Comparison of ENCODE assay signal across 8 cellular contexts in genomic region chr15:51192560-51193280, GRCh38.
DNase-seq lines count a peak whose midpoint lies in the region; ATAC-seq, FAIRE-seq and TF ChIP-seq lines count a peak whose summit lies in the region.

No MANE protein-coding gene starts in this region.

- no TSS peak for BruUV-seq in A673 (replicated peaks; lab: Mats Ljungman, UMichigan)

- H3K36me3 ChIP-seq in A673 (ENCODE audit: insufficient read depth, low read length, poor library complexity, severe bottlenecking) (no peaks in the 10 kb centered on the region), SJSA1 (no peaks in the 10 kb centered on the region), pancreas (no peaks in the 10 kb centered on the region), tibial nerve (no peaks in the 10 kb centered on the region)

- H3K27me3 ChIP-seq in A673 (replicated peaks; ENCODE audit: insufficient read depth, low read depth, low read length, poor library complexity), result peaks cover 30% of the 10 kb centered on the region
- H3K27me3 ChIP-seq in SJSA1 (replicated peaks), result peaks cover 10% of the 10 kb centered on the region; the same call in 1 of the 2 replicates
- H3K27me3 ChIP-seq in pancreas, result no peaks in the 10 kb centered on the region
- H3K27me3 ChIP-seq in tibial nerve, result no peaks in the 10 kb centered on the region

- no peak for TF ChIP-seq POLR2A in tibial nerve (IDR thresholded peaks at IDR 0.05)

- no peak for FAIRE-seq in pancreas (lab: Jason Lieb, UNC)

- DNase-seq in A673 (ENCODE audit: low spot score) (peak; percentile 88), M059J (ENCODE audit: low read depth) (peak; percentile 85), SJSA1 (ENCODE audit: low read depth in 1 of 2, low spot score in 2 of 2) (peak; percentile 69 to 88), globus pallidus (ENCODE audit: low spot score) (peak; percentile 90), pancreas (peak; percentile 66 to 98 (median 87)), tibial nerve (ENCODE audit: low spot score in 2 of 2) (peak; percentile 91 to 99)
- peak; percentile 51 for DNase-seq in activated gamma-delta T cell treated with anti-CD3 and anti-CD28 coated beads, Interleukin-2, amount 50 U/mL, for 16 hours (ENCODE audit: low read depth)

- CTCF ChIA-PET in A673 (lab: Charles Lee), result interaction anchor here (1.2 to 3.0 kb wide), 3 partner anchors 30 to 100 kb away, joined by 3 to 38 read pairs (median 16); no protein-coding TSS in a partner anchor

- H3K27ac ChIP-seq in A673 (ENCODE audit: low read depth, low read length, poor library complexity, severe bottlenecking) (no peak overlapping the region), SJSA1 (no peak overlapping the region), pancreas (no peak overlapping the region), tibial nerve (no peak overlapping the region)

- H3K4me3 ChIP-seq in A673 (ENCODE audit: low read depth, low read length, poor library complexity, severe bottlenecking) (no peak overlapping the region), SJSA1 (no peak overlapping the region), pancreas (no peak overlapping the region), tibial nerve (no peak overlapping the region)

- no peaks in the 10 kb centered on the region for H3K9me3 ChIP-seq in A673 (ENCODE audit: low read depth, low read length, poor library complexity, severe bottlenecking)
- no peaks in the 10 kb centered on the region for H3K9me3 ChIP-seq in SJSA1 (replicated peaks)
- H3K9me3 ChIP-seq in pancreas, result no peaks in the 10 kb centered on the region
- no peaks in the 10 kb centered on the region for H3K9me3 ChIP-seq in tibial nerve

- WGBS in pancreas, 2 donors, result 16 to 23% methylated on average over 13 of the region's 13 CpGs
- WGBS in tibial nerve, 2 donors, result 24 to 32% methylated on average over 13 of the region's 13 CpGs

- intact Hi-C loops in A673 (cut with micrococcal nuclease; ENCODE audit: unreplicated experiment), result loop anchor here (1.0 kb wide), 1 partner anchor 29 kb away; no protein-coding TSS in a partner anchor
- intact Hi-C loops in pancreas (cut with DNase I), result no loop called here

- ATAC-seq in GM18867 (IDR thresholded peaks at IDR 0.05; ENCODE audit: unreplicated experiment), result peak; percentile 52
- peak; percentile 82 to 99 (median 96) for ATAC-seq in pancreas

- peak; percentile 94 for TF ChIP-seq CTCF in A673 (conservative IDR thresholded peaks at IDR 0.05; ENCODE audit: low read depth, low read length)
- peak; percentile 73 to 92 (median 90) for TF ChIP-seq CTCF in pancreas (IDR thresholded peaks at IDR 0.05)
- peak; percentile 88 to 92 (median 90) for TF ChIP-seq CTCF in tibial nerve (IDR thresholded peaks at IDR 0.05)

- no peaks in the 10 kb centered on the region for H3K4me1 ChIP-seq in A673 (ENCODE audit: insufficient read depth, low read length, poor library complexity, severe bottlenecking)
- H3K4me1 ChIP-seq in SJSA1 (replicated peaks), result no peaks in the 10 kb centered on the region
- H3K4me1 ChIP-seq in pancreas, result no peaks in the 10 kb centered on the region
- H3K4me1 ChIP-seq in tibial nerve, result peaks cover 0 to 16% (median 0%) of the 10 kb centered on the region in 4 donors

- TF ChIP-seq EP300 in tibial nerve (IDR thresholded peaks at IDR 0.05), result peak in 1 of 2 donors; percentile 6

- POLR2A ChIA-PET in A673 (lab: Charles Lee; ENCODE audit: low non-redundant PET), result interaction anchor here (0.5 kb wide), 1 partner anchor 9 kb away, joined by 9 read pairs; no protein-coding TSS in a partner anchor
